1 cellular context compared by ENCODE assay signal in the genomic region with DNA sequence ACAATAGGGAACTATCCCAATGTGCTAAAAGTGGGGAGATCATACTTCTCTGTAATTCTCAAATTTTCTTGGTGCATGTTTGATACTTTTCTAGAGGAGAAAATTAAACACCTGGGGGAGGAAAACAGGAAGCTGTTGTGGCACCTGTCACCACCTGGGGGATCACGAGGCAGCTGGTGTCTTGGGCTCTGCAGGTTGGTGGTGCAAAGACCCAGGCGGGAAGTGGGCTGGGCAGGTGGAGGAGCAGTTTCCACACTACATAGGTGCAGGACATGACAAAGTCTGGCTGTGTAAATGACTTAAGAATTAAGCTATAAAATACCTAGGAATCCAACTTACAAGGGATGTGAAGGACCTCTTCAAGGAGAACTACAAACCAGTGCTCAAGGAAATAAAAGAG.
TF ChIP-seq lines count a peak whose summit lies in the region.

No MANE protein-coding gene starts in this region.

TF ChIP-seq in WTC11, 78 proteins besides CTCF, POLR2A, EP300 and RAD21 (continued from another document):
- TF ChIP-seq, protein P1, sequence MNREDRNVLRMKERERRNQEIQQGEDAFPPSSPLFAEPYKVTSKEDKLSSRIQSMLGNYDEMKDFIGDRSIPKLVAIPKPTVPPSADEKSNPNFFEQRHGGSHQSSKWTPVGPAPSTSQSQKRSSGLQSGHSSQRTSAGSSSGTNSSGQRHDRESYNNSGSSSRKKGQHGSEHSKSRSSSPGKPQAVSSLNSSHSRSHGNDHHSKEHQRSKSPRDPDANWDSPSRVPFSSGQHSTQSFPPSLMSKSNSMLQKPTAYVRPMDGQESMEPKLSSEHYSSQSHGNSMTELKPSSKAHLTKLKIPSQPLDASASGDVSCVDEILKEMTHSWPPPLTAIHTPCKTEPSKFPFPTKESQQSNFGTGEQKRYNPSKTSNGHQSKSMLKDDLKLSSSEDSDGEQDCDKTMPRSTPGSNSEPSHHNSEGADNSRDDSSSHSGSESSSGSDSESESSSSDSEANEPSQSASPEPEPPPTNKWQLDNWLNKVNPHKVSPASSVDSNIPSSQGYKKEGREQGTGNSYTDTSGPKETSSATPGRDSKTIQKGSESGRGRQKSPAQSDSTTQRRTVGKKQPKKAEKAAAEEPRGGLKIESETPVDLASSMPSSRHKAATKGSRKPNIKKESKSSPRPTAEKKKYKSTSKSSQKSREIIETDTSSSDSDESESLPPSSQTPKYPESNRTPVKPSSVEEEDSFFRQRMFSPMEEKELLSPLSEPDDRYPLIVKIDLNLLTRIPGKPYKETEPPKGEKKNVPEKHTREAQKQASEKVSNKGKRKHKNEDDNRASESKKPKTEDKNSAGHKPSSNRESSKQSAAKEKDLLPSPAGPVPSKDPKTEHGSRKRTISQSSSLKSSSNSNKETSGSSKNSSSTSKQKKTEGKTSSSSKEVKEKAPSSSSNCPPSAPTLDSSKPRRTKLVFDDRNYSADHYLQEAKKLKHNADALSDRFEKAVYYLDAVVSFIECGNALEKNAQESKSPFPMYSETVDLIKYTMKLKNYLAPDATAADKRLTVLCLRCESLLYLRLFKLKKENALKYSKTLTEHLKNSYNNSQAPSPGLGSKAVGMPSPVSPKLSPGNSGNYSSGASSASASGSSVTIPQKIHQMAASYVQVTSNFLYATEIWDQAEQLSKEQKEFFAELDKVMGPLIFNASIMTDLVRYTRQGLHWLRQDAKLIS (CRISPR knock-in tag; IDR thresholded peaks at IDR 0.05; ENCODE audit: borderline replicate concordance): no peak
- TF ChIP-seq RORB (CRISPR knock-in tag; IDR thresholded peaks at IDR 0.05) (no peak), ZNF121 (CRISPR knock-in tag; IDR thresholded peaks at IDR 0.05) (no peak), MLX (CRISPR knock-in tag; IDR thresholded peaks at IDR 0.05) (no peak), FOXK1 (CRISPR knock-in tag; IDR thresholded peaks at IDR 0.05) (no peak), NFATC4 (CRISPR knock-in tag; IDR thresholded peaks at IDR 0.05) (no peak), MXD4 (CRISPR knock-in tag; IDR thresholded peaks at IDR 0.05; ENCODE audit: borderline replicate concordance) (no peak), JUN (CRISPR knock-in tag; IDR thresholded peaks at IDR 0.05) (no peak)
- TF ChIP-seq, protein P2, sequence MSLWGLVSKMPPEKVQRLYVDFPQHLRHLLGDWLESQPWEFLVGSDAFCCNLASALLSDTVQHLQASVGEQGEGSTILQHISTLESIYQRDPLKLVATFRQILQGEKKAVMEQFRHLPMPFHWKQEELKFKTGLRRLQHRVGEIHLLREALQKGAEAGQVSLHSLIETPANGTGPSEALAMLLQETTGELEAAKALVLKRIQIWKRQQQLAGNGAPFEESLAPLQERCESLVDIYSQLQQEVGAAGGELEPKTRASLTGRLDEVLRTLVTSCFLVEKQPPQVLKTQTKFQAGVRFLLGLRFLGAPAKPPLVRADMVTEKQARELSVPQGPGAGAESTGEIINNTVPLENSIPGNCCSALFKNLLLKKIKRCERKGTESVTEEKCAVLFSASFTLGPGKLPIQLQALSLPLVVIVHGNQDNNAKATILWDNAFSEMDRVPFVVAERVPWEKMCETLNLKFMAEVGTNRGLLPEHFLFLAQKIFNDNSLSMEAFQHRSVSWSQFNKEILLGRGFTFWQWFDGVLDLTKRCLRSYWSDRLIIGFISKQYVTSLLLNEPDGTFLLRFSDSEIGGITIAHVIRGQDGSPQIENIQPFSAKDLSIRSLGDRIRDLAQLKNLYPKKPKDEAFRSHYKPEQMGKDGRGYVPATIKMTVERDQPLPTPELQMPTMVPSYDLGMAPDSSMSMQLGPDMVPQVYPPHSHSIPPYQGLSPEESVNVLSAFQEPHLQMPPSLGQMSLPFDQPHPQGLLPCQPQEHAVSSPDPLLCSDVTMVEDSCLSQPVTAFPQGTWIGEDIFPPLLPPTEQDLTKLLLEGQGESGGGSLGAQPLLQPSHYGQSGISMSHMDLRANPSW (CRISPR knock-in tag; conservative IDR thresholded peaks at IDR 0.05; ENCODE audit: low read depth): no peak
- TF ChIP-seq, protein P3, sequence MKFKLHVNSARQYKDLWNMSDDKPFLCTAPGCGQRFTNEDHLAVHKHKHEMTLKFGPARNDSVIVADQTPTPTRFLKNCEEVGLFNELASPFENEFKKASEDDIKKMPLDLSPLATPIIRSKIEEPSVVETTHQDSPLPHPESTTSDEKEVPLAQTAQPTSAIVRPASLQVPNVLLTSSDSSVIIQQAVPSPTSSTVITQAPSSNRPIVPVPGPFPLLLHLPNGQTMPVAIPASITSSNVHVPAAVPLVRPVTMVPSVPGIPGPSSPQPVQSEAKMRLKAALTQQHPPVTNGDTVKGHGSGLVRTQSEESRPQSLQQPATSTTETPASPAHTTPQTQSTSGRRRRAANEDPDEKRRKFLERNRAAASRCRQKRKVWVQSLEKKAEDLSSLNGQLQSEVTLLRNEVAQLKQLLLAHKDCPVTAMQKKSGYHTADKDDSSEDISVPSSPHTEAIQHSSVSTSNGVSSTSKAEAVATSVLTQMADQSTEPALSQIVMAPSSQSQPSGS (CRISPR knock-in tag; IDR thresholded peaks at IDR 0.05; ENCODE audit: borderline replicate concordance, low read depth): no peak
TF ChIP-seq in WTC11: peak in this region for 0.
